Comparison of ENCODE assay signal across 2 cellular contexts in genomic region chr7:45569290-45569685, GRCh38.
TF ChIP-seq lines count a peak whose summit lies in the region.

No MANE protein-coding gene starts in this region.

TF ChIP-seq in SK-N-SH, 30 proteins besides CTCF, POLR2A, EP300 and RAD21:
- TF ChIP-seq JUND (IDR thresholded peaks at IDR 0.05): no peak
- TF ChIP-seq ELF1 (IDR thresholded peaks at IDR 0.05): no peak
- TF ChIP-seq RXRA (IDR thresholded peaks at IDR 0.05; ENCODE audit: borderline replicate concordance, low read depth): no peak
- TF ChIP-seq POLR2AphosphoS5 (IDR thresholded peaks at IDR 0.05; ENCODE audit: low read depth, low read length): no peak
- TF ChIP-seq ZBTB33 (IDR thresholded peaks at IDR 0.05; ENCODE audit: borderline replicate concordance, low read depth): no peak
- TF ChIP-seq FOSL2 (IDR thresholded peaks at IDR 0.05; ENCODE audit: borderline replicate concordance, low read depth): no peak
- TF ChIP-seq GATA2 (CRISPR knock-in tag; IDR thresholded peaks at IDR 0.05): no peak
- TF ChIP-seq MAX (IDR thresholded peaks at IDR 0.05; ENCODE audit: low read depth): no peak
- no peak for TF ChIP-seq NFIC (IDR thresholded peaks at IDR 0.05; ENCODE audit: borderline replicate concordance)
- TF ChIP-seq RFX5 (IDR thresholded peaks at IDR 0.05; ENCODE audit: low read length): no peak
- TF ChIP-seq TAF1 (IDR thresholded peaks at IDR 0.05; ENCODE audit: borderline replicate concordance, low read depth, low read length): no peak
- no peak for TF ChIP-seq CHD2 (IDR thresholded peaks at IDR 0.05; ENCODE audit: low read length, partially characterized antibody)
- TF ChIP-seq USF1 (IDR thresholded peaks at IDR 0.05; ENCODE audit: borderline replicate concordance, low read depth): no peak
- TF ChIP-seq SIN3A (IDR thresholded peaks at IDR 0.05; ENCODE audit: borderline replicate concordance, low read depth, low read length): no peak
TF ChIP-seq in SK-N-SH: peak in this region for 0.

TF ChIP-seq in SK-N-SH treated with all-trans-retinoic acid at 6 μM for 48 hours, 23 proteins besides CTCF, POLR2A, EP300 and RAD21:
- no peak for TF ChIP-seq OSR1 (CRISPR knock-in tag; IDR thresholded peaks at IDR 0.05)
- no peak for TF ChIP-seq CSRNP3 (CRISPR knock-in tag; IDR thresholded peaks at IDR 0.05)
- TF ChIP-seq GLIS3 (CRISPR knock-in tag; IDR thresholded peaks at IDR 0.05): no peak
- no peak for TF ChIP-seq ARNTL (CRISPR knock-in tag; IDR thresholded peaks at IDR 0.05; ENCODE audit: borderline replicate concordance, low read depth)
- no peak for TF ChIP-seq SNAI2 (CRISPR knock-in tag; IDR thresholded peaks at IDR 0.05)
- TF ChIP-seq CSDC2 (CRISPR knock-in tag; IDR thresholded peaks at IDR 0.05): no peak
- TF ChIP-seq ZFP3 (CRISPR knock-in tag; IDR thresholded peaks at IDR 0.05): no peak
- TF ChIP-seq ESRRG (CRISPR knock-in tag; IDR thresholded peaks at IDR 0.05): no peak
- TF ChIP-seq TSHZ2 (CRISPR knock-in tag; IDR thresholded peaks at IDR 0.05): no peak
- TF ChIP-seq CREB5 (CRISPR knock-in tag; IDR thresholded peaks at IDR 0.05; ENCODE audit: low read depth): no peak
- no peak for TF ChIP-seq TCF4 (CRISPR knock-in tag; IDR thresholded peaks at IDR 0.05; ENCODE audit: borderline replicate concordance)
- TF ChIP-seq ZNF565 (CRISPR knock-in tag; conservative IDR thresholded peaks at IDR 0.05; ENCODE audit: low read depth): no peak
- TF ChIP-seq POU6F1 (CRISPR knock-in tag; IDR thresholded peaks at IDR 0.05; ENCODE audit: borderline replicate concordance, low read depth): no peak
- TF ChIP-seq TOX (CRISPR knock-in tag; IDR thresholded peaks at IDR 0.05; ENCODE audit: borderline replicate concordance): no peak
- TF ChIP-seq RARB (CRISPR knock-in tag; IDR thresholded peaks at IDR 0.05): no peak
- TF ChIP-seq ZNF70 (CRISPR knock-in tag; IDR thresholded peaks at IDR 0.05): no peak
- no peak for TF ChIP-seq ISL1 (CRISPR knock-in tag; IDR thresholded peaks at IDR 0.05)
- TF ChIP-seq ZFP30 (CRISPR knock-in tag; IDR thresholded peaks at IDR 0.05): no peak
- TF ChIP-seq ZC3H10 (CRISPR knock-in tag; IDR thresholded peaks at IDR 0.05): no peak
